In the genomic region with DNA sequence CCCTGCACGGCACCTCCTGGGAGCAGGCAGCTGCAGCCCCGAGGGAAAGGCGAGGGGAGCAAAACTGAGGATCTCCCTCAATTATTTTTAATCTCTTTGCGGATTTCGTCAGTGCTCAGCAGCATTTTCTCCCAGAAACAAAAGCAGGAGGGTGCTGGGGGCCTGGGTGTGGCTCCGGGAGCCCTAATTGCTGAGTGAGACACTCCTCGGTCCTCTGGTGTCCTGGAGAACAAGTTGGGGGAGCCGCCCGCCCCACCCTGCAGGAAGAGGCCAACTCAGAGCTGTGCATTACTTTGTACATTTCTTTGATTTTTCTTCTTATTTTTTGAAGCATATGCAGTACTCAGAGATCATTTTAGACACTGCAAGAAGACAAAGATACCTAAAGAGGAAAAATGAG, we compare ENCODE assay signal across 1 cellular context.
TF ChIP-seq lines count a peak whose summit lies in the region.

No MANE protein-coding gene starts in this region.

TF ChIP-seq in HepG2, 621 proteins besides CTCF, POLR2A, EP300 and RAD21:
- no peak for TF ChIP-seq ZNF567 (CRISPR knock-in tag; IDR thresholded peaks at IDR 0.05; ENCODE audit: borderline replicate concordance)
- no peak for TF ChIP-seq ZNF44 (CRISPR knock-in tag; IDR thresholded peaks at IDR 0.05)
- no peak for TF ChIP-seq SOX6 (IDR thresholded peaks at IDR 0.05)
- no peak for TF ChIP-seq SOX6 (CRISPR knock-in tag; IDR thresholded peaks at IDR 0.05)
- no peak for TF ChIP-seq MBNL3 (CRISPR knock-in tag; conservative IDR thresholded peaks at IDR 0.05)
- no peak for TF ChIP-seq ZSCAN29 (CRISPR knock-in tag; conservative IDR thresholded peaks at IDR 0.05)
- TF ChIP-seq, protein P1, sequence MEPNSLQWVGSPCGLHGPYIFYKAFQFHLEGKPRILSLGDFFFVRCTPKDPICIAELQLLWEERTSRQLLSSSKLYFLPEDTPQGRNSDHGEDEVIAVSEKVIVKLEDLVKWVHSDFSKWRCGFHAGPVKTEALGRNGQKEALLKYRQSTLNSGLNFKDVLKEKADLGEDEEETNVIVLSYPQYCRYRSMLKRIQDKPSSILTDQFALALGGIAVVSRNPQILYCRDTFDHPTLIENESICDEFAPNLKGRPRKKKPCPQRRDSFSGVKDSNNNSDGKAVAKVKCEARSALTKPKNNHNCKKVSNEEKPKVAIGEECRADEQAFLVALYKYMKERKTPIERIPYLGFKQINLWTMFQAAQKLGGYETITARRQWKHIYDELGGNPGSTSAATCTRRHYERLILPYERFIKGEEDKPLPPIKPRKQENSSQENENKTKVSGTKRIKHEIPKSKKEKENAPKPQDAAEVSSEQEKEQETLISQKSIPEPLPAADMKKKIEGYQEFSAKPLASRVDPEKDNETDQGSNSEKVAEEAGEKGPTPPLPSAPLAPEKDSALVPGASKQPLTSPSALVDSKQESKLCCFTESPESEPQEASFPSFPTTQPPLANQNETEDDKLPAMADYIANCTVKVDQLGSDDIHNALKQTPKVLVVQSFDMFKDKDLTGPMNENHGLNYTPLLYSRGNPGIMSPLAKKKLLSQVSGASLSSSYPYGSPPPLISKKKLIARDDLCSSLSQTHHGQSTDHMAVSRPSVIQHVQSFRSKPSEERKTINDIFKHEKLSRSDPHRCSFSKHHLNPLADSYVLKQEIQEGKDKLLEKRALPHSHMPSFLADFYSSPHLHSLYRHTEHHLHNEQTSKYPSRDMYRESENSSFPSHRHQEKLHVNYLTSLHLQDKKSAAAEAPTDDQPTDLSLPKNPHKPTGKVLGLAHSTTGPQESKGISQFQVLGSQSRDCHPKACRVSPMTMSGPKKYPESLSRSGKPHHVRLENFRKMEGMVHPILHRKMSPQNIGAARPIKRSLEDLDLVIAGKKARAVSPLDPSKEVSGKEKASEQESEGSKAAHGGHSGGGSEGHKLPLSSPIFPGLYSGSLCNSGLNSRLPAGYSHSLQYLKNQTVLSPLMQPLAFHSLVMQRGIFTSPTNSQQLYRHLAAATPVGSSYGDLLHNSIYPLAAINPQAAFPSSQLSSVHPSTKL (CRISPR knock-in tag; IDR thresholded peaks at IDR 0.05): no peak
- TF ChIP-seq ZNF282 (IDR thresholded peaks at IDR 0.05; ENCODE audit: partially characterized antibody): no peak
- no peak for TF ChIP-seq PTBP1 (IDR thresholded peaks at IDR 0.05; ENCODE audit: low read depth, low read length, poor library complexity, severe bottlenecking)
- no peak for TF ChIP-seq HHEX (CRISPR knock-in tag; IDR thresholded peaks at IDR 0.05)
- TF ChIP-seq ZNF510 (CRISPR knock-in tag; IDR thresholded peaks at IDR 0.05; ENCODE audit: low read depth): no peak
- no peak for TF ChIP-seq SRSF9 (IDR thresholded peaks at IDR 0.05; ENCODE audit: borderline replicate concordance, insufficient read depth, low read depth, low read length, poor library complexity, severe bottlenecking)
- no peak for TF ChIP-seq ZNF260 (CRISPR knock-in tag; IDR thresholded peaks at IDR 0.05; ENCODE audit: borderline replicate concordance, low read depth)
- no peak for TF ChIP-seq ZNF337 (CRISPR knock-in tag; IDR thresholded peaks at IDR 0.05; ENCODE audit: borderline replicate concordance, low read depth)
- TF ChIP-seq TRIM24 (CRISPR knock-in tag; IDR thresholded peaks at IDR 0.05): no peak
- TF ChIP-seq, protein P2, sequence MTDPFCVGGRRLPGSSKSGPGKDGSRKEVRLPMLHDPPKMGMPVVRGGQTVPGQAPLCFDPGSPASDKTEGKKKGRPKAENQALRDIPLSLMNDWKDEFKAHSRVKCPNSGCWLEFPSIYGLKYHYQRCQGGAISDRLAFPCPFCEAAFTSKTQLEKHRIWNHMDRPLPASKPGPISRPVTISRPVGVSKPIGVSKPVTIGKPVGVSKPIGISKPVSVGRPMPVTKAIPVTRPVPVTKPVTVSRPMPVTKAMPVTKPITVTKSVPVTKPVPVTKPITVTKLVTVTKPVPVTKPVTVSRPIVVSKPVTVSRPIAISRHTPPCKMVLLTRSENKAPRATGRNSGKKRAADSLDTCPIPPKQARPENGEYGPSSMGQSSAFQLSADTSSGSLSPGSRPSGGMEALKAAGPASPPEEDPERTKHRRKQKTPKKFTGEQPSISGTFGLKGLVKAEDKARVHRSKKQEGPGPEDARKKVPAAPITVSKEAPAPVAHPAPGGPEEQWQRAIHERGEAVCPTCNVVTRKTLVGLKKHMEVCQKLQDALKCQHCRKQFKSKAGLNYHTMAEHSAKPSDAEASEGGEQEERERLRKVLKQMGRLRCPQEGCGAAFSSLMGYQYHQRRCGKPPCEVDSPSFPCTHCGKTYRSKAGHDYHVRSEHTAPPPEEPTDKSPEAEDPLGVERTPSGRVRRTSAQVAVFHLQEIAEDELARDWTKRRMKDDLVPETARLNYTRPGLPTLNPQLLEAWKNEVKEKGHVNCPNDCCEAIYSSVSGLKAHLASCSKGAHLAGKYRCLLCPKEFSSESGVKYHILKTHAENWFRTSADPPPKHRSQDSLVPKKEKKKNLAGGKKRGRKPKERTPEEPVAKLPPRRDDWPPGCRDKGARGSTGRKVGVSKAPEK (CRISPR knock-in tag; IDR thresholded peaks at IDR 0.05; ENCODE audit: borderline replicate concordance): no peak
- TF ChIP-seq MIER3 (CRISPR knock-in tag; IDR thresholded peaks at IDR 0.05; ENCODE audit: borderline replicate concordance): no peak
- no peak for TF ChIP-seq FOXK2 (IDR thresholded peaks at IDR 0.05)
- no peak for TF ChIP-seq ESRRA (CRISPR knock-in tag; IDR thresholded peaks at IDR 0.05; ENCODE audit: low read depth)
- no peak for TF ChIP-seq FOXM1 (CRISPR knock-in tag; IDR thresholded peaks at IDR 0.05)
